29 cellular contexts compared by ENCODE assay signal in the genomic region with DNA sequence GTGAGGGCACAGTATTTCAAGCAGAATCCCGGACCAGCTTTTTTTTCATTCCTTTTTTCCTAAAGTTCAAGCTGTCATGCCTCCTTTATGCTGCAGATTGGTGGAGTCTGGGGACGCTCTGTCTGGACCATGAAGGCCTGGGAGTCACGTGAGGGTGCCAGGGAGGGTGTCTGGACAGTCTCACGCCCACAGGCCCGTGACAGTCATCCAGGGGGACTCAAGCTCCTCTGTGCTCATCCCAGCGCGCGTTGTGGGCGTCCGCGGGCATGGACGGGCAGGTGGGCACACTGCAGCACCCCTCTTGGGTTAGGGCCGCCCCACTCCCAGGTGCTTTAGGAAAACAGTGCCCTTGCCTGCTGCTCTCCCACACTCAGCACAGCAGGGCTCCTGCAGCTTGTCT. TPM values are rescaled to one million over a fixed set of nuclear protein-coding genes. Genes with fewer than 3 reads are reported as not detected.
"Had no signal": no experiment of that assay in that cellular context is flagged by ENCODE, and none has a peak within 500 bp of the region (broad histone marks: within the 10 kb centered on the region; RNA-seq: fewer than 3 reads in every experiment).

No MANE protein-coding gene starts in this region.

- H3K27ac ChIP-seq: ascending aorta, cardiac muscle cell, VCaP had no signal

- H3K36me3 ChIP-seq: ascending aorta, cardiac muscle cell had no signal

- ATAC-seq: activated CD4-positive, alpha-beta T cell treated with anti-CD3 and anti-CD28 coated beads for 36 hours; activated CD8-positive, alpha-beta memory T cell treated with anti-CD3 and anti-CD28 coated beads, Interleukin-2, amount 10 ng/mL, durations not matched to agents 7 days and 5 days; activated CD8-positive, alpha-beta T cell treated with anti-CD3 and anti-CD28 coated beads, Interleukin-2, amount 10 ng/mL, durations not matched to agents 7 days and 5 days; activated naive CD8-positive, alpha-beta T cell treated with anti-CD3 and anti-CD28 coated beads, Interleukin-2, amount 50 U/mL, for 24 hours had no signal

- H3K4me3 ChIP-seq: ascending aorta, cardiac muscle cell had no signal

- H3K9me3 ChIP-seq: ascending aorta had no signal

- DNase-seq: activated B cell treated with CpG ODN at 0.5 μM for 24 hours; activated CD4-positive, alpha-beta memory T cell treated with anti-CD3 and anti-CD28 coated beads, Interleukin-2, amount 10 ng/mL, durations not matched to agents 7 days and 5 days; activated CD4-positive, alpha-beta T cell treated with anti-CD3 and anti-CD28 coated beads for 1 hour; activated CD4-positive, alpha-beta T cell treated with anti-CD3 and anti-CD28 coated beads for 36 hours; activated CD4-positive, alpha-beta T cell treated with anti-CD3 and anti-CD28 coated beads for 48 hours; activated CD4-positive, alpha-beta T cell treated with anti-CD3 and anti-CD28 coated beads, Interleukin-2, amount 10 ng/mL, durations not matched to agents 7 days and 5 days; activated CD4-positive, alpha-beta T cell treated with anti-CD3 and anti-CD28 coated beads, Interleukin-2, amount 50 U/mL, for 48 hours; activated CD8-positive, alpha-beta memory T cell treated with anti-CD3 and anti-CD28 coated beads for 24 hours; activated CD8-positive, alpha-beta memory T cell treated with anti-CD3 and anti-CD28 coated beads, Interleukin-2, amount 10 ng/mL, durations not matched to agents 7 days and 5 days; activated CD8-positive, alpha-beta memory T cell treated with anti-CD3 and anti-CD28 coated beads, Interleukin-2, amount 50 U/mL, for 48 hours; activated CD8-positive, alpha-beta T cell treated with anti-CD3 and anti-CD28 coated beads, Interleukin-2, amount 10 ng/mL, durations not matched to agents 7 days and 5 days; activated effector memory CD4-positive, alpha-beta T cell treated with Interleukin-2 at 50 U/mL for 16 hours; activated gamma-delta T cell; activated naive CD4-positive, alpha-beta T cell treated with anti-CD3 and anti-CD28 coated beads, Interleukin-2, amount 10 ng/mL, durations not matched to agents 7 days and 5 days; activated naive CD4-positive, alpha-beta T cell treated with Interleukin-2 at 50 U/mL for 16 hours; activated naive CD8-positive, alpha-beta T cell treated with anti-CD3 and anti-CD28 coated beads, Interleukin-2, amount 10 ng/mL, durations not matched to agents 7 days and 5 days; activated naive CD8-positive, alpha-beta T cell treated with anti-CD3 and anti-CD28 coated beads, Interleukin-2, amount 50 U/mL, for 24 hours; activated T-cell treated with anti-CD3 and anti-CD28 coated beads, Interleukin-2, amount 50 U/mL, for 24 hours; activated T-cell treated with anti-CD3 and anti-CD28 coated beads, Interleukin-2, amount 50 U/mL, for 48 hours; amygdala; anterior cingulate cortex; caudate nucleus; cerebellar nuclear complex; T-helper 2 cell; T-helper 9 cell had no signal

RNA-seq across cellular contexts. Expression of a gene that starts 4.8 kb away (rescaled TPM):
- total RNA-seq: activated B cell treated with CpG ODN at 0.5 μM for 24 hours; activated CD4-positive, alpha-beta T cell treated with anti-CD3 and anti-CD28 coated beads for 36 hours; activated CD4-positive, alpha-beta T cell treated with anti-CD3 and anti-CD28 coated beads, Interleukin-2, amount 10 ng/mL, durations not matched to agents 7 days and 5 days; activated CD8-positive, alpha-beta memory T cell treated with anti-CD3 and anti-CD28 coated beads, Interleukin-2, amount 10 ng/mL, durations not matched to agents 7 days and 5 days; activated naive CD8-positive, alpha-beta T cell treated with anti-CD3 and anti-CD28 coated beads, Interleukin-2, amount 10 ng/mL, durations not matched to agents 7 days and 5 days; activated T-helper 2 cell treated with anti-CD3 and anti-CD28 coated beads, Interferon-gamma antibody, Interleukin-2, Interleukin-4, amounts not matched to agents 10 μg/mL and 5 μg/mL and 100 μg/mL, durations not matched to agents 14 hours and 24 hours and 36 hours had no signal

RNA-seq across cellular contexts. Expression of a gene that starts 17.1 kb away (rescaled TPM):
- total RNA-seq: activated B cell treated with CpG ODN at 0.5 μM for 24 hours; activated CD4-positive, alpha-beta T cell treated with anti-CD3 and anti-CD28 coated beads for 36 hours; activated CD4-positive, alpha-beta T cell treated with anti-CD3 and anti-CD28 coated beads, Interleukin-2, amount 10 ng/mL, durations not matched to agents 7 days and 5 days; activated CD8-positive, alpha-beta memory T cell treated with anti-CD3 and anti-CD28 coated beads, Interleukin-2, amount 10 ng/mL, durations not matched to agents 7 days and 5 days; activated CD8-positive, alpha-beta T cell treated with anti-CD3 and anti-CD28 coated beads, Interleukin-2, amount 10 ng/mL, durations not matched to agents 7 days and 5 days; activated naive CD8-positive, alpha-beta T cell treated with anti-CD3 and anti-CD28 coated beads, Interleukin-2, amount 10 ng/mL, durations not matched to agents 7 days and 5 days; activated T-helper 2 cell treated with anti-CD3 and anti-CD28 coated beads, Interferon-gamma antibody, Interleukin-2, Interleukin-4, amounts not matched to agents 10 μg/mL and 5 μg/mL and 100 μg/mL, durations not matched to agents 14 hours and 24 hours and 36 hours; ascending aorta had no signal
